In the genomic region with DNA sequence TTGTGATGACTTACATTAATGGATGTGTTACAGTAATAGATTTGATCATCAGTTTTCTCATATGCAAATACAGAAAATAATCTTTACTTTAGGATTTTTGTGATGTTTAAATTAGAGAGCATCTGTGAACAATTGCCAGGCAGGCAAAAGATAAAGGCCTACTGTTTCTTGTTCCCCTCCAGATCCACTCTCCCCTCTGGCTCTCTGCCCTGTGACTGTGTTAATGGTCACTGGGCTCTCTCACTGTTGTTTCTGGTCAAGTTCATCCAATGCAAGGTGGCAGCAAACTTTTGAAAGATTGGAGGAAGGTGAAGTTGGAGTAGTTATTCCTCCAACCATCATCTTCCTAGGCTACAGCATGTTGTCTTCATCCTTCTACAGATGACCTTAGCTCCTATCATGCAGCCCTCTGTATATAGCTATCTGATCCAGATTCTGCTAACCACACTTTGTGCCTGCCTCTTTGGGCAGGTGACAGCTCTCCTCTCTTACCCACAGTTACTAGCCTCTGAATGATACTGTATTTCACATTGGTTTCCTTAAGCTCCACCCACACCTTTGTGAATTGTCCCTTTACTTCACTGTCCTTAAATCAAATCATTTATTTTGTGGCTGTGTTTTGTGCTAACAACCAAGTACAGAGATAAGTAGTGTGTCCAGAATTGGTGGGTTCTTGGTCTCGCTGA, we compare ENCODE assay signal across 25 cellular contexts. TPM values are rescaled to one million over a fixed set of nuclear protein-coding genes. Genes with fewer than 3 reads are reported as not detected.
DNase-seq lines count a peak whose midpoint lies in the region; ATAC-seq lines count a peak whose summit lies in the region.
"Had no signal": no experiment of that assay in that cellular context is flagged by ENCODE, and none has a peak within 500 bp of the region (broad histone marks: within the 10 kb centered on the region; RNA-seq: fewer than 3 reads in every experiment).

No MANE protein-coding gene starts in this region.

- H3K27me3 Mint-ChIP-seq in activated naive CD4-positive, alpha-beta T cell treated with anti-CD3 and anti-CD28 coated beads, Interleukin-2, amount 50 U/mL, for 24 hours, result no peaks in the 10 kb centered on the region
- no peaks in the 10 kb centered on the region for H3K27me3 Mint-ChIP-seq in activated naive CD4-positive, alpha-beta T cell treated with anti-CD3 and anti-CD28 coated beads for 36 hours (ENCODE audit: low read depth)
- no peaks in the 10 kb centered on the region for H3K27me3 Mint-ChIP-seq in activated T-helper 17 cell treated with anti-CD3 and anti-CD28 coated beads, Interleukin-2, amount 50 U/mL, for 72 hours
- H3K27me3 Mint-ChIP-seq: activated naive CD8-positive, alpha-beta T cell treated with anti-CD3 and anti-CD28 coated beads for 36 hours; naive B cell had no signal

- H3K36me3 Mint-ChIP-seq in activated naive CD4-positive, alpha-beta T cell treated with anti-CD3 and anti-CD28 coated beads, Interleukin-2, amount 50 U/mL, for 24 hours, result no peaks in the 10 kb centered on the region
- no peaks in the 10 kb centered on the region for H3K36me3 Mint-ChIP-seq in activated naive CD4-positive, alpha-beta T cell treated with anti-CD3 and anti-CD28 coated beads for 36 hours (ENCODE audit: low read depth)
- no peaks in the 10 kb centered on the region for H3K36me3 Mint-ChIP-seq in activated T-helper 17 cell treated with anti-CD3 and anti-CD28 coated beads, Interleukin-2, amount 50 U/mL, for 72 hours (ENCODE audit: low read depth)
- H3K36me3 Mint-ChIP-seq: activated naive CD8-positive, alpha-beta T cell treated with anti-CD3 and anti-CD28 coated beads for 36 hours had no signal

- intact Hi-C loops in activated naive CD4-positive, alpha-beta T cell treated with anti-CD3 and anti-CD28 coated beads for 36 hours (cut with micrococcal nuclease), result no loop called here

- ATAC-seq in activated T-helper 17 cell treated with anti-CD3 and anti-CD28 coated beads, Interleukin-2, amount 50 U/mL, for 72 hours (replicated peaks), result peak; percentile 51
- ATAC-seq in GM19328 (IDR thresholded peaks at IDR 0.05; ENCODE audit: unreplicated experiment), result no peak
- ATAC-seq: gastroesophageal sphincter, left lung had no signal

- H3K4me3 Mint-ChIP-seq in activated naive CD4-positive, alpha-beta T cell treated with anti-CD3 and anti-CD28 coated beads, Interleukin-2, amount 50 U/mL, for 24 hours, result peak overlapping the region; percentile 49
- H3K4me3 Mint-ChIP-seq in activated naive CD4-positive, alpha-beta T cell treated with anti-CD3 and anti-CD28 coated beads for 36 hours, result no peak overlapping the region
- H3K4me3 Mint-ChIP-seq in activated T-helper 17 cell treated with anti-CD3 and anti-CD28 coated beads, Interleukin-2, amount 50 U/mL, for 72 hours, result peak overlapping the region; percentile 19
- H3K4me3 Mint-ChIP-seq: activated naive CD8-positive, alpha-beta T cell treated with anti-CD3 and anti-CD28 coated beads for 36 hours; naive B cell had no signal

- CTCF ChIA-PET in activated naive CD4-positive, alpha-beta T cell treated with anti-CD3 and anti-CD28 coated beads for 36 hours (lab: Charles Lee), result interaction anchor here (0.6 to 2.0 kb wide), 6 partner anchors 8 to 341 kb away, joined by 3 to 7 read pairs (median 3); no protein-coding TSS in a partner anchor

- H3K27ac Mint-ChIP-seq in activated naive CD4-positive, alpha-beta T cell treated with anti-CD3 and anti-CD28 coated beads, Interleukin-2, amount 50 U/mL, for 24 hours, result peak overlapping the region; percentile 52
- no peak overlapping the region for H3K27ac Mint-ChIP-seq in activated naive CD4-positive, alpha-beta T cell treated with anti-CD3 and anti-CD28 coated beads for 36 hours
- H3K27ac Mint-ChIP-seq in activated T-helper 17 cell treated with anti-CD3 and anti-CD28 coated beads, Interleukin-2, amount 50 U/mL, for 72 hours, result no peak overlapping the region
- H3K27ac Mint-ChIP-seq: activated naive CD8-positive, alpha-beta T cell treated with anti-CD3 and anti-CD28 coated beads for 36 hours had no signal

- no peaks in the 10 kb centered on the region for H3K9me3 Mint-ChIP-seq in activated naive CD4-positive, alpha-beta T cell treated with anti-CD3 and anti-CD28 coated beads, Interleukin-2, amount 50 U/mL, for 24 hours
- no peaks in the 10 kb centered on the region for H3K9me3 Mint-ChIP-seq in activated naive CD4-positive, alpha-beta T cell treated with anti-CD3 and anti-CD28 coated beads for 36 hours
- H3K9me3 Mint-ChIP-seq in activated T-helper 17 cell treated with anti-CD3 and anti-CD28 coated beads, Interleukin-2, amount 50 U/mL, for 72 hours, result no peaks in the 10 kb centered on the region
- H3K9me3 Mint-ChIP-seq: activated naive CD8-positive, alpha-beta T cell treated with anti-CD3 and anti-CD28 coated beads for 36 hours had no signal

- H3K4me1 Mint-ChIP-seq in activated naive CD4-positive, alpha-beta T cell treated with anti-CD3 and anti-CD28 coated beads, Interleukin-2, amount 50 U/mL, for 24 hours, result peaks cover 43% of the 10 kb centered on the region
- peaks cover 21% of the 10 kb centered on the region for H3K4me1 Mint-ChIP-seq in activated naive CD4-positive, alpha-beta T cell treated with anti-CD3 and anti-CD28 coated beads for 36 hours (ENCODE audit: low read depth)
- peaks cover 4% of the 10 kb centered on the region for H3K4me1 Mint-ChIP-seq in activated T-helper 17 cell treated with anti-CD3 and anti-CD28 coated beads, Interleukin-2, amount 50 U/mL, for 72 hours

- DNase-seq in activated naive CD4-positive, alpha-beta T cell treated with anti-CD3 and anti-CD28 coated beads for 36 hours, result no peak
- peak; percentile 22 for DNase-seq in midbrain (lab: John Stamatoyannopoulos, UW)
- no peak for DNase-seq in NOMO-1 (lab: John Stamatoyannopoulos, UW; ENCODE audit: unreplicated experiment in 2 of 2)
- DNase-seq in GM19240 (ENCODE audit: insufficient read length, low spot score), result no peak
- no peak for DNase-seq in SK-N-DZ (ENCODE audit: low spot score)
- DNase-seq: activated CD4-positive, CD25-positive, alpha-beta regulatory T cell treated with anti-CD3 and anti-CD28 coated beads, Interleukin-2, amount 50 U/mL, for 72 hours; activated CD8-positive, alpha-beta memory T cell treated with anti-CD3 and anti-CD28 coated beads, Interleukin-2, amount 50 U/mL, for 4 hours; activated naive CD8-positive, alpha-beta T cell treated with anti-CD3 and anti-CD28 coated beads for 36 hours; KG1; MM.1S; naive B cell; NCI-H1417; NCI-H2029 treated with DMSO at 0.1 percent for 48 hours; NCI-H2227 treated with DMSO at 0.1 percent for 48 hours; NCI-H748 treated with DMSO at 0.1 percent for 48 hours; retina; trophoblast cell had no signal

RNA-seq across cellular contexts. Expression of a gene that starts 48.9 kb away (rescaled TPM):
- total RNA-seq in activated naive CD4-positive, alpha-beta T cell treated with anti-CD3 and anti-CD28 coated beads for 36 hours, result not detected
- not detected for total RNA-seq in activated T-helper 17 cell treated with anti-CD3 and anti-CD28 coated beads, Interleukin-2, amount 50 U/mL, for 72 hours
- not detected in 2 replicates for polyA plus RNA-seq in SK-N-DZ (2014; cell fraction: cytosol; rRNA removed)
- not detected in 2 replicates for polyA plus RNA-seq in SK-N-DZ (2014; cell fraction: nucleus; rRNA removed)
- total RNA-seq: activated naive CD8-positive, alpha-beta T cell treated with anti-CD3 and anti-CD28 coated beads for 36 hours; fibroblast of lung; osteocyte; T-helper 1 cell treated with Interleukin-12 subunit alpha and Interleukin-12 subunit beta and Interleukin-4 antibody, amounts not matched to agents 30 ng/mL and 1 ng/mL, for 36 hours had no signal
- polyA plus RNA-seq: fibroblast of lung had no signal
